Comparison of ENCODE assay signal across 15 cellular contexts in the genomic region with DNA sequence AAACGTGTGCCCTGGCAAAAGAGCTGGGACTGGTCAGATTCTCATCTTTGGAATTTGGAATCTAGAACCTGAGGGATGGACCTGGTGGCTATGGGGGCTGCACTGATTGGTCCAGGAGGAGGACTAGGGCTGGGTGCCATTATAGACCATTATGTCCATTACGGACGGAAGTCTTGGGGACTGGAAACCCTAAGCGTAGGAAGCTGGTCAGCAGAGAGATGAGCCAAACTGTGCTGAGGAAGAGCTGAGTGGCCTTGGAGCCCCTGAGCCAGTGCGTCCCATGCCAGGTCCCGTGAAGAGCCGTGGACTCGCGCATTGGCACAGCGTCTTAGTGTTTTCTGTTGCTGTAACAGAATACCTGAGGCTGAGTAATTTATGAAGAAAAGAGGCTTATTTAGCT. TPM values are rescaled to one million over a fixed set of nuclear protein-coding genes. Genes with fewer than 3 reads are reported as not detected.
DNase-seq lines count a peak whose midpoint lies in the region; ATAC-seq and TF ChIP-seq lines count a peak whose summit lies in the region.
"Had no signal": no experiment of that assay in that cellular context is flagged by ENCODE, and none has a peak within 500 bp of the region (broad histone marks: within the 10 kb centered on the region; RNA-seq: fewer than 3 reads in every experiment).

No MANE protein-coding gene starts in this region.

- H3K9me3 Mint-ChIP-seq in WTC11 (no peaks in the 10 kb centered on the region), endothelial cell (ENCODE audit: unreplicated experiment) (no peaks in the 10 kb centered on the region)
- H3K9me3 Mint-ChIP-seq: CD4-positive, alpha-beta memory T cell had no signal

- in situ Hi-C loops in GM13976 (cut with MboI; ENCODE audit: low sequenced_read_pairs, unreplicated experiment), result no loop called here

- H3K27me3 Mint-ChIP-seq in WTC11 (ENCODE audit: low read depth) (no peaks in the 10 kb centered on the region), endothelial cell (ENCODE audit: unreplicated experiment) (no peaks in the 10 kb centered on the region)
- H3K27me3 Mint-ChIP-seq: CD4-positive, alpha-beta memory T cell had no signal

- H3K27ac ChIP-seq in temporal lobe (ENCODE audit: low read depth, low read length), result peak overlapping the region; percentile 19
- H3K27ac ChIP-seq: C4-2B had no signal

- DNase-seq in GM13976 (ENCODE audit: low spot score) (peak; percentile 3), WTC11 (ENCODE audit: low spot score) (no peak), endothelial cell (ENCODE audit: low spot score) (no peak), AG08395 (ENCODE audit: low spot score) (no peak)
- no peak for DNase-seq in activated T-cell treated with anti-CD3 and anti-CD28 coated beads, Interleukin-2, amount 50 U/mL, for 48 hours
- DNase-seq: BE2C; CD4-positive, alpha-beta memory T cell; DMS79 had no signal

- TF ChIP-seq CTCF in GM13976 (IDR thresholded peaks at IDR 0.05; ENCODE audit: borderline replicate concordance, control extremely low read depth, extremely low read depth, insufficient read depth, missing control alignments) (no peak), WTC11 (IDR thresholded peaks at IDR 0.05) (no peak), endothelial cell (IDR thresholded peaks at IDR 0.05; ENCODE audit: unreplicated experiment) (no peak)

- H3K27ac Mint-ChIP-seq in WTC11 (peak overlapping the region; percentile 25; the same call in 1 of the 2 replicates), endothelial cell (ENCODE audit: unreplicated experiment) (no peak overlapping the region)

- CTCF ChIA-PET in WTC11 (lab: Charles Lee), result interaction anchor here (1.0 kb wide), 1 partner anchor 292 kb away, joined by 3 read pairs; no protein-coding TSS in a partner anchor

- peaks cover 17% of the 10 kb centered on the region; the same call in 1 of the 2 replicates for H3K36me3 Mint-ChIP-seq in WTC11
- H3K36me3 Mint-ChIP-seq in endothelial cell (ENCODE audit: low read depth, unreplicated experiment), result peaks cover 7% of the 10 kb centered on the region

- POLR2A ChIA-PET in WTC11 (lab: Charles Lee), result no interaction called here

- H3K4me1 Mint-ChIP-seq in WTC11, result peaks cover 16% of the 10 kb centered on the region
- H3K4me1 Mint-ChIP-seq in endothelial cell (ENCODE audit: unreplicated experiment), result peaks cover 23% of the 10 kb centered on the region
- H3K4me1 Mint-ChIP-seq: CD4-positive, alpha-beta memory T cell had no signal

- no peak overlapping the region for H3K4me3 Mint-ChIP-seq in WTC11
- H3K4me3 Mint-ChIP-seq in endothelial cell (ENCODE audit: unreplicated experiment), result peak overlapping the region; percentile 9
- H3K4me3 Mint-ChIP-seq: CD4-positive, alpha-beta memory T cell had no signal

- ATAC-seq in WTC11, result no peak
- no peak for ATAC-seq in HG02571 (IDR thresholded peaks at IDR 0.05; ENCODE audit: unreplicated experiment)
- ATAC-seq: GM12878, HepG2 had no signal

TF ChIP-seq in WTC11, 78 proteins besides CTCF, POLR2A, EP300 and RAD21:
- TF ChIP-seq, protein P1, sequence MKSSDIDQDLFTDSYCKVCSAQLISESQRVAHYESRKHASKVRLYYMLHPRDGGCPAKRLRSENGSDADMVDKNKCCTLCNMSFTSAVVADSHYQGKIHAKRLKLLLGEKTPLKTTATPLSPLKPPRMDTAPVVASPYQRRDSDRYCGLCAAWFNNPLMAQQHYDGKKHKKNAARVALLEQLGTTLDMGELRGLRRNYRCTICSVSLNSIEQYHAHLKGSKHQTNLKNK (CRISPR knock-in tag; IDR thresholded peaks at IDR 0.05), result no peak
- TF ChIP-seq ZBTB21 (CRISPR knock-in tag; IDR thresholded peaks at IDR 0.05; ENCODE audit: borderline replicate concordance) (no peak), E2F4 (CRISPR knock-in tag; IDR thresholded peaks at IDR 0.05; ENCODE audit: borderline replicate concordance, low read depth) (no peak)
TF ChIP-seq in WTC11: peak in this region for 0.

RNA-seq across cellular contexts. Expression of gene MRAP, which starts 10.0 kb away (rescaled TPM):
- not detected in 3 replicates for total RNA-seq in WTC11 (2021)
- not detected for total RNA-seq in endothelial cell (ENCODE audit: unreplicated experiment)
- total RNA-seq in temporal lobe, result not detected
- total RNA-seq: CD4-positive, alpha-beta memory T cell; G401; GM12878; H1 had no signal

RNA-seq across cellular contexts. Expression of gene MIS18A, which starts 29.8 kb away (rescaled TPM):
- total RNA-seq in WTC11 (2021) (55.9 to 60.6 TPM (median 58.4 TPM) in 3 replicates), endothelial cell (ENCODE audit: unreplicated experiment) (17.2 TPM), temporal lobe (4.7 TPM)
